Comparison of ENCODE assay signal across 9 cellular contexts in genomic region chr15:69971771-69972170, GRCh38.
"Had no signal": no experiment of that assay in that cellular context is flagged by ENCODE, and none has a peak within 500 bp of the region (broad histone marks: within the 10 kb centered on the region; RNA-seq: fewer than 3 reads in every experiment).

No MANE protein-coding gene starts in this region.

- H3K27ac ChIP-seq: GM23248, HL-60 had no signal

- DNase-seq: GM23248, GOT3, H9, HFFc6, KG1 had no signal

- ATAC-seq: HCT116, HepG2, K562 had no signal

- H3K4me3 ChIP-seq: GM23248, K562 had no signal
